ENCODE assay signal across 1 cellular context in genomic region chr16:24643489-24643888, GRCh38.
TF ChIP-seq lines count a peak whose summit lies in the region.

No MANE protein-coding gene starts in this region.

TF ChIP-seq in IMR-90, 13 proteins besides CTCF, POLR2A, EP300 and RAD21:
- TF ChIP-seq CHD1 (IDR thresholded peaks at IDR 0.05; ENCODE audit: low read depth, low read length) = no peak
- TF ChIP-seq BHLHE40 (IDR thresholded peaks at IDR 0.05; ENCODE audit: low read depth, low read length) = no peak
- no peak for TF ChIP-seq MXI1 (IDR thresholded peaks at IDR 0.05; ENCODE audit: borderline replicate concordance, low read depth, low read length)
- TF ChIP-seq SMC3 (IDR thresholded peaks at IDR 0.05; ENCODE audit: low read depth, low read length) = no peak
- no peak for TF ChIP-seq MAZ (IDR thresholded peaks at IDR 0.05; ENCODE audit: borderline replicate concordance, low read depth, low read length)
- TF ChIP-seq MAFK (IDR thresholded peaks at IDR 0.05; ENCODE audit: low read depth, low read length) = no peak
- no peak for TF ChIP-seq NFE2L2 (IDR thresholded peaks at IDR 0.05; ENCODE audit: low read depth, low read length)
- no peak for TF ChIP-seq CEBPB (IDR thresholded peaks at IDR 0.05; ENCODE audit: low read depth, low read length)
- no peak for TF ChIP-seq FOS (IDR thresholded peaks at IDR 0.05; ENCODE audit: low read depth, low read length)
- TF ChIP-seq USF2 (IDR thresholded peaks at IDR 0.05; ENCODE audit: low read depth, low read length) = no peak
- TF ChIP-seq ELK1 (IDR thresholded peaks at IDR 0.05; ENCODE audit: borderline replicate concordance, low read depth, low read length) = no peak
- TF ChIP-seq RFX5 (IDR thresholded peaks at IDR 0.05; ENCODE audit: low read depth, low read length) = no peak
